Comparison of ENCODE assay signal across 26 cellular contexts in the genomic region with DNA sequence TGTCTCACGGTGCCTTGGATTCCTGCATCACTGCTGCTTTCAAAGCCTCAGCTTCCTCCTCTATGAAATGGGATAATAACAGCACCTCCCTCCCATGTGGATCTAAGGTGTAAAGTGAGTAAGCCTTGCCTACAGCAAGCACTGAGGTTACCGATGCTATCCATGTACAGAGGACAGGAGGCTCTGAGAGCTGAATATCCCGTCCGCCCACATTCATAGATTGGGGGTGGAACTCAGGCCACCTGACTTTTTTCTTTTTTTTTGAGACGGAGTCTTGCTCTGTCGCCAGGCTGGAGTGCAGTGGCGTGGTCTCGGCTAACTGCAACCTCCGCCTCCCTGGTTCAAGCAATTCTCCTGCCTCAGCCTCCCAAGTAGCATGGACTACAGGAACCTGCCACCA.
"Had no signal": no experiment of that assay in that cellular context is flagged by ENCODE, and none has a peak within 500 bp of the region (broad histone marks: within the 10 kb centered on the region; RNA-seq: fewer than 3 reads in every experiment).

No MANE protein-coding gene starts in this region.

- H3K9ac ChIP-seq: parathyroid adenoma had no signal

- ATAC-seq: effector memory CD8-positive, alpha-beta T cell; esophagus mucosa; foreskin keratinocyte; natural killer cell; stimulated activated naive B cell treated with anti-CD40 and anti-IgM and Interleukin-4, amounts not matched to agents 10 μg/mL and 1 μg/mL and 100 μg/mL, for 72 hours; upper lobe of right lung had no signal

- H3K79me2 ChIP-seq: parathyroid adenoma had no signal

- H3K4me3 ChIP-seq: lung, right atrium auricular region, skin epidermis, spleen, thoracic aorta, tibial nerve, upper lobe of right lung, uterus had no signal

- H3K36me3 ChIP-seq: neutrophil, thoracic aorta, uterus had no signal

- H3K27ac ChIP-seq: epithelial cell of prostate, foreskin keratinocyte, neutrophil, parathyroid adenoma, skin epidermis, spleen, thoracic aorta, upper lobe of right lung, uterus had no signal

- DNase-seq: cerebellar nuclear complex; cortex of kidney; effector memory CD8-positive, alpha-beta T cell; foreskin keratinocyte; glutamatergic neuron; hypothalamus; immature natural killer cell; islet precursor cell; kidney glomerular epithelial cell; natural killer cell; spleen; stimulated activated CD4-positive, alpha-beta T cell treated with anti-CD3 and anti-CD28 coated beads, Interleukin-15, amount 100 ng/mL, for 24 hours; stimulated activated CD4-positive, alpha-beta T cell treated with anti-CD3 and anti-CD28 coated beads, Interleukin-2, amount 100 ng/mL, for 48 hours; stimulated activated naive B cell treated with anti-CD40 and anti-IgM and Interleukin-4, amounts not matched to agents 10 μg/mL and 1 μg/mL and 100 μg/mL, for 72 hours; upper lobe of right lung; uterus had no signal

- H3K27me3 ChIP-seq: foreskin keratinocyte, right atrium auricular region, tibial nerve, upper lobe of right lung, uterus had no signal

- H3K9me3 ChIP-seq: neutrophil, right atrium auricular region, spleen, thoracic aorta, tibial nerve, upper lobe of right lung, uterus had no signal

- FAIRE-seq: endometrium had no signal

- H2AFZ ChIP-seq: parathyroid adenoma had no signal
